In the genomic region with DNA sequence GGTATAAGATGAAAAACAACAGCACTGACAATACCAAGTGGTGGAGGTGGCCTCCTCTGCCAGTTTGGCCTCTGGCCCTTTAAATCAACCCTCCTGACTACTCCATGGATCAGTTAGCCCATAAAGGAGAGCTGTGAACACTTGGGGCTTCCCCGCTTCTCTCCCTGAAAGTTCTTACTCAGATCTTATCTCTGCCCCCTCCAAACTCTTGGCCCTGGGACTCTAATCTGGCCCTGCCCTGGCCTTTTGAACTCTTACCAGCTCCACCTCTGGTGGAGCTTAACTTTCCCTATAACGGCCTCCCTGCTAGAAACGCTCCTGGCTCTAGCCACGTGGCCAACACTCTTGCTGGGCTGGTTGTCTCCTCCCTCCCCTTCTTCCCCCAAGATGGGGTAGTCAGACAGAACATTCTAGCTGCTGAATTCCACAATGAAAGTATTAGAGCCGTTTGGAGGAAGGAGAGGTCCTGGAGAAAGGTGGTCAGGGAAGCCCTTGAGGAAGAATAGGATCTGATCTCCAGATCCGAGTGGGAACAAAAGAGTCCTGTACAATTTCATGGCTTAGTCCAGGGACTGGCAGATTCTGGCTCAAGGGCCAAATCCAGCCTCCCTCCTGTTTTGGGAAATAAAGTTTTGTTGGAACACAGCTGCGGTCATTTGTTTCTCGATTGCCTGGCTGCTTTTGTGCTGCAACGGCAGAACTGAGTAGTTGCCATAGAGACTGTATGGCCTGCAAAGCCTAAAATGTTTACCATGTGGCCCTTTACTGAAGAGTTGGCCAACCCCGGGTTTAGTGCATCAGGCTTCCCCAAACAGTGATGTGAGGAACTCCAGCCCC, we compare ENCODE assay signal across 11 cellular contexts. TPM values are rescaled to one million over a fixed set of nuclear protein-coding genes. Genes with fewer than 3 reads are reported as not detected.
DNase-seq lines count a peak whose midpoint lies in the region; ATAC-seq, FAIRE-seq and TF ChIP-seq lines count a peak whose summit lies in the region.
"Had no signal": no experiment of that assay in that cellular context is flagged by ENCODE, and none has a peak within 500 bp of the region (broad histone marks: within the 10 kb centered on the region; RNA-seq: fewer than 3 reads in every experiment).

No MANE protein-coding gene starts in this region.

- POLR2A ChIA-PET in PC-9 (lab: Charles Lee; ENCODE audit: unreplicated experiment) = no interaction called here

- BruUV-seq in PC-9 (replicated peaks; lab: Mats Ljungman, UMichigan) = no TSS peak

- H3K4me1 ChIP-seq in PC-9 (replicated peaks; ENCODE audit: insufficient read depth) = peaks cover 30% of the 10 kb centered on the region
- H3K4me1 ChIP-seq: psoas muscle had no signal

- no peaks in the 10 kb centered on the region for H4K20me1 ChIP-seq in PC-9 (ENCODE audit: insufficient read depth)

- no peak overlapping the region for H2AFZ ChIP-seq in PC-9

- H3K27me3 ChIP-seq in PC-9 (ENCODE audit: insufficient read depth, low read depth) = no peaks in the 10 kb centered on the region
- H3K27me3 ChIP-seq: body of pancreas had no signal

- H3K4me2 ChIP-seq in PC-9 = no peak overlapping the region

- peak; percentile 87 for FAIRE-seq in GM18507 (lab: Jason Lieb, UNC)

- CTCF ChIA-PET in PC-9 (lab: Charles Lee) = no interaction called here

- intact Hi-C loops in PC-9 (cut with micrococcal nuclease; ENCODE audit: unreplicated experiment) = no loop called here

- no peak for TF ChIP-seq CTCF in PC-9 (conservative IDR thresholded peaks at IDR 0.05)

- no peaks in the 10 kb centered on the region for H3K9me3 Mint-ChIP-seq in activated T-cell treated with anti-CD3 and anti-CD28 coated beads, Interleukin-2, amount 50 U/mL, for 4 hours

- peak; percentile 37 for DNase-seq in AG08395 (ENCODE audit: low spot score)
- DNase-seq in GM18507 (ENCODE audit: extremely low spot score, insufficient read length, low read depth) = no peak
- DNase-seq in fibroblast of the conjunctiva (ENCODE audit: low read depth) = peak; percentile 50
- DNase-seq in activated T-cell treated with anti-CD3 and anti-CD28 coated beads, Interleukin-2, amount 50 U/mL, for 4 hours = no peak
- DNase-seq in NCI-H82 (lab: John Stamatoyannopoulos, UW) = no peak
- DNase-seq in COLO668 (lab: John Stamatoyannopoulos, UW; ENCODE audit: unreplicated experiment) = no peak
- DNase-seq in PC-9 = no peak
- DNase-seq: body of pancreas, psoas muscle, T-helper 9 cell had no signal

- no peaks in the 10 kb centered on the region for H3K79me2 ChIP-seq in PC-9 (ENCODE audit: low read depth)

- no peaks in the 10 kb centered on the region for H3K36me3 ChIP-seq in PC-9 (ENCODE audit: low read depth)

- no peak overlapping the region for H3K4me3 ChIP-seq in PC-9
- H3K4me3 ChIP-seq: body of pancreas, psoas muscle had no signal

- H3F3A ChIP-seq in PC-9 (ENCODE audit: insufficient read depth, low read depth) = no peaks in the 10 kb centered on the region

- peaks cover 8% of the 10 kb centered on the region for H3K4me1 Mint-ChIP-seq in activated T-cell treated with anti-CD3 and anti-CD28 coated beads, Interleukin-2, amount 50 U/mL, for 4 hours (ENCODE audit: low read depth)

- H3K9me2 ChIP-seq in PC-9 (ENCODE audit: insufficient read depth) = no peaks in the 10 kb centered on the region

- ATAC-seq in HG03196 (IDR thresholded peaks at IDR 0.05; ENCODE audit: unreplicated experiment) = peak; percentile 34
- ATAC-seq in activated T-cell treated with anti-CD3 and anti-CD28 coated beads, Interleukin-2, amount 50 U/mL, for 4 hours = no peak
- ATAC-seq: body of pancreas, psoas muscle had no signal

- H3K27ac ChIP-seq in PC-9 = no peak overlapping the region
- H3K27ac ChIP-seq: psoas muscle had no signal

- no peak overlapping the region for H3K4me3 Mint-ChIP-seq in activated T-cell treated with anti-CD3 and anti-CD28 coated beads, Interleukin-2, amount 50 U/mL, for 4 hours

- no peaks in the 10 kb centered on the region for H3K36me3 Mint-ChIP-seq in activated T-cell treated with anti-CD3 and anti-CD28 coated beads, Interleukin-2, amount 50 U/mL, for 4 hours (ENCODE audit: insufficient read depth)

- no peaks in the 10 kb centered on the region for H3K27me3 Mint-ChIP-seq in activated T-cell treated with anti-CD3 and anti-CD28 coated beads, Interleukin-2, amount 50 U/mL, for 4 hours (ENCODE audit: low read depth)

- H3K9me3 ChIP-seq in PC-9 (ENCODE audit: insufficient read depth, low read depth) = no peaks in the 10 kb centered on the region
- H3K9me3 ChIP-seq: body of pancreas, psoas muscle had no signal

RNA-seq across cellular contexts. Expression of a gene that starts 9.4 kb away (rescaled TPM):
- 1 to 10 TPM; 1.6 to 3.0 (median 1.8) TPM for total RNA-seq in activated T-cell treated with anti-CD3 and anti-CD28 coated beads, Interleukin-2, amount 50 U/mL, for 4 hours
- total RNA-seq in PC-9 (2021) = 0.10 TPM in 1 of 2 replicates, not detected in the other

RNA-seq across cellular contexts. Expression of a gene that starts 14.6 kb away (rescaled TPM):
- total RNA-seq in activated T-cell treated with anti-CD3 and anti-CD28 coated beads, Interleukin-2, amount 50 U/mL, for 4 hours = not detected
- not detected in 2 replicates for total RNA-seq in PC-9 (2021)
- total RNA-seq: body of pancreas, psoas muscle had no signal

RNA-seq across cellular contexts. Expression of a gene that starts 34.0 kb away (rescaled TPM):
- total RNA-seq in activated T-cell treated with anti-CD3 and anti-CD28 coated beads, Interleukin-2, amount 50 U/mL, for 4 hours = 10 to 100 TPM; 24.7 to 41.7 (median 24.8) TPM
- total RNA-seq in PC-9 (2021) = 0.63 and 1.2 TPM in 2 replicates

RNA-seq across cellular contexts. Expression of a gene that starts 58.5 kb away (rescaled TPM):
- 10 to 100 TPM; 11.9 to 30.7 (median 25.0) TPM for total RNA-seq in activated T-cell treated with anti-CD3 and anti-CD28 coated beads, Interleukin-2, amount 50 U/mL, for 4 hours
- not detected in 2 replicates for total RNA-seq in PC-9 (2021)
- total RNA-seq: body of pancreas had no signal

Comparison
In these comparisons a context has a peak if more than half of its experiments do, and no peak if none do; other contexts are left out.
1. DNase-seq: peak in AG08395 (single experiment) and fibroblast of the conjunctiva (single experiment); none in GM18507 (single experiment), activated T-cell treated with anti-CD3 and anti-CD28 coated beads, Interleukin-2, amount 50 U/mL, for 4 hours (single experiment), NCI-H82 (single experiment), COLO668 (single experiment) and PC-9 (0 of 2).
2. RNA of a gene that starts 34.0 kb away (total RNA-seq): 24.7 to 41.7 TPM in activated T-cell treated with anti-CD3 and anti-CD28 coated beads, Interleukin-2, amount 50 U/mL, for 4 hours; 0.63 to 1.2 TPM in PC-9; every median in the first group is over 10 times any median in the second.